10 cellular contexts compared by ENCODE assay signal in the genomic region with DNA sequence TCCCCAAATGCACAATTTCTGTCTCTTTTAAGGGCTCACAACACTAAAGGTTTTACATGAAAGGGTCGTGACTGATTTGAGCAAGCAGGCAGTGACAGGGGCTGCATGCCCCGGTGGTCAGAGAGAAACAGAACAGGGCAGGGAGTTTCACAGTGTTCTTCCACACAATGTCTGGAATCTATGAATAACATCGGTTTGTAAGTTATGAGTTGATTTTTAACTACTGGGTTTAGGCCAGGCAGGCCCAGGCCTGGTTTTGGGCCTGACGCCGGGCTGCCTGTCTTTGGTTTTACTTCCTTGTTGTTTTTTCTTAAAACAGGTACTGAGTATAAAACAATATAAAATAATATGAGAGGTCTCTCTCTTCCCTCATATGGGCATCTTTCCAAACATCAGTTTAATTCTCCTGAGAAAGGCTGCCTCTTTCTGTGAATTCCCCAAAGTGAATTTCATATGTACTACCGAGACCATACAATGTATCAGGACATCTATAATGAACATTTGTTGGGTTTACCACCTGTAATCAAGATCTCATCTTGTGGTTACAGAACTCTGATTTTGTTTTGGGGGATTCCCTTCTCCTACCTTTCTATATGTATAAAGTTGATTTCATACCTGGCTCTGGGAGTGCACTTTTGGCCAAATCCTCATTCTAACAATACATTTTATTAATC.
DNase-seq lines count a peak whose midpoint lies in the region; ATAC-seq and TF ChIP-seq lines count a peak whose summit lies in the region.
"Had no signal": no experiment of that assay in that cellular context is flagged by ENCODE, and none has a peak within 500 bp of the region (broad histone marks: within the 10 kb centered on the region; RNA-seq: fewer than 3 reads in every experiment).

No MANE protein-coding gene starts in this region.

- H3K9me3 ChIP-seq in body of pancreas (no peaks in the 10 kb centered on the region), osteoblast (ENCODE audit: low read depth, low read length) (no peaks in the 10 kb centered on the region), MM.1S (replicated peaks; ENCODE audit: insufficient read depth, low read length) (no peaks in the 10 kb centered on the region)

- H3K4me3 Mint-ChIP-seq in osteocyte (ENCODE audit: unreplicated experiment), result no peak overlapping the region

- no peaks in the 10 kb centered on the region for H3K9me2 ChIP-seq in MM.1S (replicated peaks; ENCODE audit: insufficient read depth, low read length)

- TF ChIP-seq CTCF in body of pancreas (IDR thresholded peaks at IDR 0.05) (no peak), osteoblast (IDR thresholded peaks at IDR 0.05; ENCODE audit: extremely low read depth, low read depth, low read length) (no peak), osteocyte (IDR thresholded peaks at IDR 0.05) (no peak), MM.1S (IDR thresholded peaks at IDR 0.05; ENCODE audit: low read length) (no peak)

- no peaks in the 10 kb centered on the region for H3K36me3 Mint-ChIP-seq in osteocyte (ENCODE audit: unreplicated experiment)

- H3K27ac ChIP-seq in body of pancreas (peak overlapping the region in 3 of 4 donors; percentile 14 to 54 (median 38)), osteoblast (ENCODE audit: low read depth, low read length) (no peak overlapping the region), MM.1S (ENCODE audit: low read length) (no peak overlapping the region)

- no peaks in the 10 kb centered on the region for H3F3A ChIP-seq in MM.1S (ENCODE audit: insufficient read depth, low read length)

- DNase-seq in body of pancreas (peak in 2 of 4 donors; percentile 7 to 15), osteoblast (ENCODE audit: insufficient read length, low spot score, missing footprints) (no peak), osteocyte (ENCODE audit: extremely low spot score, unreplicated experiment) (no peak), left ventricle myocardium superior (no peak), NCI-H1092 treated with DMSO at 0.1 percent for 48 hours (lab: John Stamatoyannopoulos, UW) (no peak), MM.1S (no peak)
- DNase-seq: NCI-H146; stimulated activated CD4-positive, alpha-beta T cell treated with anti-CD3 and anti-CD28 coated beads, Interleukin-12 subunit alpha, Interleukin-12 subunit beta, amount 100 ng/mL, for 4 hours had no signal

- H3K9me3 Mint-ChIP-seq in osteocyte (ENCODE audit: unreplicated experiment), result no peaks in the 10 kb centered on the region

- H3K4me1 ChIP-seq in body of pancreas (peaks cover 5% of the 10 kb centered on the region), osteoblast (ENCODE audit: insufficient read depth, low read length) (no peaks in the 10 kb centered on the region), MM.1S (ENCODE audit: low read length) (no peaks in the 10 kb centered on the region)

- H3K27me3 ChIP-seq in body of pancreas, result no peaks in the 10 kb centered on the region
- H3K27me3 ChIP-seq in osteoblast (ENCODE audit: insufficient read depth, low read length), result no peaks in the 10 kb centered on the region
- H3K27me3 ChIP-seq in MM.1S (replicated peaks; ENCODE audit: insufficient read depth, low read length), result no peaks in the 10 kb centered on the region

- H3K4me3 ChIP-seq in body of pancreas, result no peak overlapping the region
- H3K4me3 ChIP-seq in osteoblast (ENCODE audit: insufficient read depth, low read length), result no peak overlapping the region
- H3K4me3 ChIP-seq in MM.1S (ENCODE audit: low read length), result no peak overlapping the region

- 48 to 58% methylated on average over 6 of the region's 6 CpGs for WGBS in body of pancreas, 2 donors

- no peaks in the 10 kb centered on the region for H3K4me1 Mint-ChIP-seq in osteocyte (ENCODE audit: unreplicated experiment)

- no peak overlapping the region for H3K27ac Mint-ChIP-seq in osteocyte (ENCODE audit: unreplicated experiment)

- intact Hi-C loops in body of pancreas (cut with DNase I), result no loop called here
- intact Hi-C loops in left ventricle myocardium superior (cut with micrococcal nuclease), result no loop called here

- TF ChIP-seq POLR2A in body of pancreas (IDR thresholded peaks at IDR 0.05), result no peak

- H2AFZ ChIP-seq in osteoblast (ENCODE audit: low read length) (peak overlapping the region; percentile 77), MM.1S (ENCODE audit: low read length) (no peak overlapping the region)

- no peaks in the 10 kb centered on the region for H3K36me3 ChIP-seq in body of pancreas (replicated peaks in 1 of 2; ENCODE audit: insufficient read depth in 1 of 2, low read depth in 2 of 2)
- no peaks in the 10 kb centered on the region for H3K36me3 ChIP-seq in osteoblast (ENCODE audit: insufficient read depth, low read length)
- no peaks in the 10 kb centered on the region for H3K36me3 ChIP-seq in MM.1S (replicated peaks; ENCODE audit: insufficient read depth, low read length)

- ATAC-seq in GM18511 (IDR thresholded peaks at IDR 0.05; ENCODE audit: unreplicated experiment) (peak; percentile 79), HG02884 (IDR thresholded peaks at IDR 0.05; ENCODE audit: unreplicated experiment) (peak; percentile 59), body of pancreas (no peak), left ventricle myocardium superior (no peak)

- H3K9ac ChIP-seq in MM.1S (ENCODE audit: low read length), result no peak overlapping the region

- no peaks in the 10 kb centered on the region for H4K20me1 ChIP-seq in osteoblast (ENCODE audit: insufficient read depth, low read length)
- no peaks in the 10 kb centered on the region for H4K20me1 ChIP-seq in MM.1S (ENCODE audit: insufficient read depth, low read length)

- no peaks in the 10 kb centered on the region for H3K79me2 ChIP-seq in osteoblast (ENCODE audit: insufficient read depth, low read length)
- no peaks in the 10 kb centered on the region for H3K79me2 ChIP-seq in MM.1S (ENCODE audit: low read length)

- no peak overlapping the region for H3K4me2 ChIP-seq in osteoblast (ENCODE audit: insufficient read depth, low read length)
- no peak overlapping the region for H3K4me2 ChIP-seq in MM.1S (ENCODE audit: low read depth, low read length)

- peaks cover 7% of the 10 kb centered on the region for H3K27me3 Mint-ChIP-seq in osteocyte (ENCODE audit: unreplicated experiment)

Comparison
In these comparisons a context has a peak if more than half of its experiments do, and no peak if none do; other contexts are left out.
1. ATAC-seq: peak in GM18511 (single experiment) and HG02884 (single experiment); none in body of pancreas (single experiment) and left ventricle myocardium superior (single experiment).
2. H3K27ac ChIP-seq: peak in body of pancreas (3 of 4); none in osteoblast (single experiment) and MM.1S (single experiment).